10 cellular contexts compared by ENCODE assay signal in the genomic region with DNA sequence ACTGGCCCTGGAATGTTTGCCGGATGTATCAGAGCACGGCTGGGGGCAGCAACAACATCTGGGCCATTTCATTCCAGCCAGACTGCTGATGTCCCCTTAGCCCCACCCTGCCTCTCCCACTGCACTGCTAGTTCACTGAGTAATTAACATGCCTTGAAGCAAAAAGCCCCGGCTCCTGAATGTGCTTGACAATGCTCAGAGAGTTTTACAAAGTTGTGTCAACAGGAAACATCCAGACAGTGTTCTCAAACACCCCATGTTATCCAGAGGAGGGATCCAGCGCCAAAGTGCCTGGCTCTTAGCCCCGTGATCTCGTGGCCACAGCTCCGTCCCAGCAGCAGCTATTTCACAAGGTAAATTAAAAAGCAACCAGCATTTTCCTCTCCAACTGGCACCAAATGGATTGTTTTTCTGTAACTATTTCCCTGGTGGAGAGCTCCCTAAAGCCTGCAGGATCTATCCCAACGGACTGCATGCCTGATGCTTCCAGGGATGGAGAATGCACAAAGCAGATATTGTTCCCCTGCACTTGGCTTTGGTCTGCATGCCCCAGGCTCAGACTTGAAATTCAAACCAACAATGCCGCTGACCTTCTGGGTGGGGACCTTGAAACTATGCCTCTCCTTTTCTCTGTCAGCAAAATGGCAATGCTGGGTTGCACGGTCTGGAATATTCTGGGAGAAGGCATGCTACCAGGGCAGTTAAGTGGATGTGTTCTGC.
A peak's percentile ranks its signal among the peaks of the same experiment; 100 is the strongest.
DNase-seq lines count a peak whose midpoint lies in the region; ATAC-seq and TF ChIP-seq lines count a peak whose summit lies in the region.
"Had no signal": no experiment of that assay in that cellular context is flagged by ENCODE, and none has a peak within 500 bp of the region (broad histone marks: within the 10 kb centered on the region; RNA-seq: fewer than 3 reads in every experiment).

No MANE protein-coding gene starts in this region.

- peak overlapping the region; percentile 90 for H3K27ac Mint-ChIP-seq in mesothelial cell of epicardium

- H3K4me3 Mint-ChIP-seq in mesothelial cell of epicardium = no peak overlapping the region

- H3K9me3 ChIP-seq in fibroblast of lung (ENCODE audit: control insufficient read depth, insufficient read depth, low read depth, low read length) = no peaks in the 10 kb centered on the region

- H3K9me3 Mint-ChIP-seq in mesothelial cell of epicardium = peaks cover 5% of the 10 kb centered on the region

- peak overlapping the region; percentile 84 for H3K4me2 ChIP-seq in fibroblast of lung (ENCODE audit: extremely low read depth, insufficient read depth, low read length)

- no peaks in the 10 kb centered on the region for H3K79me2 ChIP-seq in fibroblast of lung (ENCODE audit: control insufficient read depth, insufficient read depth, low read length)

- no peaks in the 10 kb centered on the region for H3K36me3 Mint-ChIP-seq in mesothelial cell of epicardium

- H2AFZ ChIP-seq in fibroblast of lung (ENCODE audit: low read length) = peak overlapping the region; percentile 33

- peaks cover 13% of the 10 kb centered on the region for H3K4me1 ChIP-seq in fibroblast of lung (ENCODE audit: control insufficient read depth, extremely low read depth, insufficient read depth, low read length)

- peaks cover 2% of the 10 kb centered on the region for H3K27me3 Mint-ChIP-seq in mesothelial cell of epicardium (ENCODE audit: low read depth)

- H3K4me1 Mint-ChIP-seq in mesothelial cell of epicardium = peaks cover 22% of the 10 kb centered on the region

- peak; percentile 17 for DNase-seq in DMS 273 (lab: John Stamatoyannopoulos, UW; ENCODE audit: unreplicated experiment)
- no peak for DNase-seq in DMS 273 treated with DMSO at 0.1 percent for 48 hours (lab: John Stamatoyannopoulos, UW)
- peak; percentile 63 to 82 for DNase-seq in fibroblast of lung (ENCODE audit: low read depth in 2 of 2)
- no peak for DNase-seq in mesothelial cell of epicardium (ENCODE audit: low spot score in 2 of 2, unreplicated experiment in 2 of 2)
- DNase-seq in ureter (ENCODE audit: low spot score) = peak; percentile 61
- no peak for DNase-seq in NCI-H2171 (lab: John Stamatoyannopoulos, UW)
- DNase-seq in NCI-H1694 (lab: John Stamatoyannopoulos, UW) = no peak
- DNase-seq: NCI-H2029 treated with DMSO at 0.1 percent for 48 hours had no signal

- TF ChIP-seq CTCF in fibroblast of lung (conservative IDR thresholded peaks at IDR 0.05 in 1 of 2, IDR thresholded peaks at IDR 0.05 in 1 of 2; ENCODE audit: low read depth in 1 of 2, low read length in 2 of 2) (no peak), mesothelial cell of epicardium (IDR thresholded peaks at IDR 0.05; ENCODE audit: unreplicated experiment) (no peak)

- H3K4me3 ChIP-seq in fibroblast of lung (replicated peaks in 1 of 4; ENCODE audit: control extremely low read depth in 1 of 4, insufficient read depth in 1 of 4, low read depth in 3 of 4, low read length in 4 of 4) = peak overlapping the region in 2 of 4 experiments; percentile 12 to 35

- no peaks in the 10 kb centered on the region for H4K20me1 ChIP-seq in fibroblast of lung (ENCODE audit: control insufficient read depth, extremely low read depth, insufficient read depth, low read length)

- no peaks in the 10 kb centered on the region for H3K36me3 ChIP-seq in fibroblast of lung (ENCODE audit: control insufficient read depth, insufficient read depth, low read length)

- H3K9ac ChIP-seq in fibroblast of lung (ENCODE audit: insufficient read depth, low read length) = no peak overlapping the region

- H3K27me3 ChIP-seq in fibroblast of lung (ENCODE audit: control insufficient read depth, insufficient read depth, low read length) = no peaks in the 10 kb centered on the region

- no peak for ATAC-seq in GM21526 (IDR thresholded peaks at IDR 0.05; ENCODE audit: low FRiP score, unreplicated experiment)

- peak overlapping the region; percentile 15 for H3K27ac ChIP-seq in fibroblast of lung (ENCODE audit: insufficient read depth, low read length)
- H3K27ac ChIP-seq: 22Rv1 had no signal

Comparison
In these comparisons a context has a peak if more than half of its experiments do, and no peak if none do; other contexts are left out.
1. DNase-seq: peak in DMS 273 (single experiment), fibroblast of lung (2 of 2) and ureter (single experiment); none in DMS 273 treated with DMSO at 0.1 percent for 48 hours (single experiment), mesothelial cell of epicardium (0 of 2), NCI-H2171 (single experiment) and NCI-H1694 (single experiment).